ENCODE assay signal across 1 cellular context in genomic region chr2:74472086-74472944, GRCh38.
A peak's percentile ranks its signal among the peaks of the same experiment; 100 is the strongest.
TF ChIP-seq lines count a peak whose summit lies in the region.

MRPL53 (minus strand) TSS chr2:74472680; CDS start chr2:74472660, 20 bp downstream.

TF ChIP-seq in HepG2, 621 proteins besides CTCF, POLR2A, EP300 and RAD21 (continued from another document and continues in another):
- TF ChIP-seq SRSF4 (IDR thresholded peaks at IDR 0.05; ENCODE audit: low read depth, low read length, poor library complexity, severe bottlenecking): no peak
- no peak for TF ChIP-seq GRHL1 (CRISPR knock-in tag; conservative IDR thresholded peaks at IDR 0.05)
- peak; percentile 100 for TF ChIP-seq ZNF326 (CRISPR knock-in tag; IDR thresholded peaks at IDR 0.05; ENCODE audit: borderline replicate concordance)
- TF ChIP-seq TFDP1 (CRISPR knock-in tag; IDR thresholded peaks at IDR 0.05; ENCODE audit: borderline replicate concordance): peak; percentile 74; the same call in 1 of the 2 replicates
- TF ChIP-seq SMARCC2 (IDR thresholded peaks at IDR 0.05): no peak
- TF ChIP-seq KAT2B (IDR thresholded peaks at IDR 0.05; ENCODE audit: borderline replicate concordance, low read depth, low read length): no peak
- TF ChIP-seq TAF1 (CRISPR knock-in tag; IDR thresholded peaks at IDR 0.05): peak; percentile 83; the same call in 1 of the 2 replicates
- peak; percentile 93 for TF ChIP-seq ZHX2 (IDR thresholded peaks at IDR 0.05; ENCODE audit: low read depth)
- no peak for TF ChIP-seq ZHX2 (CRISPR knock-in tag; IDR thresholded peaks at IDR 0.05; ENCODE audit: borderline replicate concordance)
- TF ChIP-seq ESRRA (CRISPR knock-in tag; IDR thresholded peaks at IDR 0.05; ENCODE audit: low read depth): peak; percentile 67; the same call in 1 of the 2 replicates
- TF ChIP-seq KLF9 (CRISPR knock-in tag; IDR thresholded peaks at IDR 0.05; ENCODE audit: low read depth): no peak
- TF ChIP-seq MAFF (IDR thresholded peaks at IDR 0.05; ENCODE audit: low read depth, low read length): no peak
- TF ChIP-seq, protein P1, sequence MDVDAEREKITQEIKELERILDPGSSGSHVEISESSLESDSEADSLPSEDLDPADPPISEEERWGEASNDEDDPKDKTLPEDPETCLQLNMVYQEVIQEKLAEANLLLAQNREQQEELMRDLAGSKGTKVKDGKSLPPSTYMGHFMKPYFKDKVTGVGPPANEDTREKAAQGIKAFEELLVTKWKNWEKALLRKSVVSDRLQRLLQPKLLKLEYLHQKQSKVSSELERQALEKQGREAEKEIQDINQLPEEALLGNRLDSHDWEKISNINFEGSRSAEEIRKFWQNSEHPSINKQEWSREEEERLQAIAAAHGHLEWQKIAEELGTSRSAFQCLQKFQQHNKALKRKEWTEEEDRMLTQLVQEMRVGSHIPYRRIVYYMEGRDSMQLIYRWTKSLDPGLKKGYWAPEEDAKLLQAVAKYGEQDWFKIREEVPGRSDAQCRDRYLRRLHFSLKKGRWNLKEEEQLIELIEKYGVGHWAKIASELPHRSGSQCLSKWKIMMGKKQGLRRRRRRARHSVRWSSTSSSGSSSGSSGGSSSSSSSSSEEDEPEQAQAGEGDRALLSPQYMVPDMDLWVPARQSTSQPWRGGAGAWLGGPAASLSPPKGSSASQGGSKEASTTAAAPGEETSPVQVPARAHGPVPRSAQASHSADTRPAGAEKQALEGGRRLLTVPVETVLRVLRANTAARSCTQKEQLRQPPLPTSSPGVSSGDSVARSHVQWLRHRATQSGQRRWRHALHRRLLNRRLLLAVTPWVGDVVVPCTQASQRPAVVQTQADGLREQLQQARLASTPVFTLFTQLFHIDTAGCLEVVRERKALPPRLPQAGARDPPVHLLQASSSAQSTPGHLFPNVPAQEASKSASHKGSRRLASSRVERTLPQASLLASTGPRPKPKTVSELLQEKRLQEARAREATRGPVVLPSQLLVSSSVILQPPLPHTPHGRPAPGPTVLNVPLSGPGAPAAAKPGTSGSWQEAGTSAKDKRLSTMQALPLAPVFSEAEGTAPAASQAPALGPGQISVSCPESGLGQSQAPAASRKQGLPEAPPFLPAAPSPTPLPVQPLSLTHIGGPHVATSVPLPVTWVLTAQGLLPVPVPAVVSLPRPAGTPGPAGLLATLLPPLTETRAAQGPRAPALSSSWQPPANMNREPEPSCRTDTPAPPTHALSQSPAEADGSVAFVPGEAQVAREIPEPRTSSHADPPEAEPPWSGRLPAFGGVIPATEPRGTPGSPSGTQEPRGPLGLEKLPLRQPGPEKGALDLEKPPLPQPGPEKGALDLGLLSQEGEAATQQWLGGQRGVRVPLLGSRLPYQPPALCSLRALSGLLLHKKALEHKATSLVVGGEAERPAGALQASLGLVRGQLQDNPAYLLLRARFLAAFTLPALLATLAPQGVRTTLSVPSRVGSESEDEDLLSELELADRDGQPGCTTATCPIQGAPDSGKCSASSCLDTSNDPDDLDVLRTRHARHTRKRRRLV (CRISPR knock-in tag; IDR thresholded peaks at IDR 0.05): peak; percentile 69; the same call in 1 of the 2 replicates
- TF ChIP-seq HES4 (CRISPR knock-in tag; IDR thresholded peaks at IDR 0.05; ENCODE audit: borderline replicate concordance): no peak; the same call in none of the 2 replicates
- TF ChIP-seq ZNF597 (CRISPR knock-in tag; IDR thresholded peaks at IDR 0.05): no peak
- no peak; the same call in 1 of the 2 replicates for TF ChIP-seq HIC2 (CRISPR knock-in tag; IDR thresholded peaks at IDR 0.05; ENCODE audit: low read depth)
- TF ChIP-seq ZNF33B (CRISPR knock-in tag; IDR thresholded peaks at IDR 0.05): peak; percentile 85
- peak; percentile 90 for TF ChIP-seq ZBTB38 (CRISPR knock-in tag; IDR thresholded peaks at IDR 0.05)
- peak; percentile 84 for TF ChIP-seq SNAPC2 (CRISPR knock-in tag; IDR thresholded peaks at IDR 0.05)
- peak; percentile 90 for TF ChIP-seq ATF7-NPFF (CRISPR knock-in tag; IDR thresholded peaks at IDR 0.05; ENCODE audit: low read depth)
- peak; percentile 74 for TF ChIP-seq SKIL (CRISPR knock-in tag; IDR thresholded peaks at IDR 0.05; ENCODE audit: borderline replicate concordance)
- TF ChIP-seq NFE2L2 (IDR thresholded peaks at IDR 0.05; ENCODE audit: low read length): no peak
- TF ChIP-seq, protein P2, sequence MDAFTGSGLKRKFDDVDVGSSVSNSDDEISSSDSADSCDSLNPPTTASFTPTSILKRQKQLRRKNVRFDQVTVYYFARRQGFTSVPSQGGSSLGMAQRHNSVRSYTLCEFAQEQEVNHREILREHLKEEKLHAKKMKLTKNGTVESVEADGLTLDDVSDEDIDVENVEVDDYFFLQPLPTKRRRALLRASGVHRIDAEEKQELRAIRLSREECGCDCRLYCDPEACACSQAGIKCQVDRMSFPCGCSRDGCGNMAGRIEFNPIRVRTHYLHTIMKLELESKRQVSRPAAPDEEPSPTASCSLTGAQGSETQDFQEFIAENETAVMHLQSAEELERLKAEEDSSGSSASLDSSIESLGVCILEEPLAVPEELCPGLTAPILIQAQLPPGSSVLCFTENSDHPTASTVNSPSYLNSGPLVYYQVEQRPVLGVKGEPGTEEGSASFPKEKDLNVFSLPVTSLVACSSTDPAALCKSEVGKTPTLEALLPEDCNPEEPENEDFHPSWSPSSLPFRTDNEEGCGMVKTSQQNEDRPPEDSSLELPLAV (CRISPR knock-in tag; conservative IDR thresholded peaks at IDR 0.05; ENCODE audit: low read depth): no peak; the same call in 1 of the 2 replicates
- peak; percentile 96 for TF ChIP-seq STAT5B (CRISPR knock-in tag; IDR thresholded peaks at IDR 0.05)
- no peak; the same call in 1 of the 2 replicates for TF ChIP-seq ZNF782 (CRISPR knock-in tag; IDR thresholded peaks at IDR 0.05; ENCODE audit: borderline replicate concordance)
- TF ChIP-seq GABPA (IDR thresholded peaks at IDR 0.05; ENCODE audit: low read depth, low read length): peak; percentile 98
- peak; percentile 100 for TF ChIP-seq GABPA (CRISPR knock-in tag; IDR thresholded peaks at IDR 0.05; ENCODE audit: low read depth)
- TF ChIP-seq, protein P3, sequence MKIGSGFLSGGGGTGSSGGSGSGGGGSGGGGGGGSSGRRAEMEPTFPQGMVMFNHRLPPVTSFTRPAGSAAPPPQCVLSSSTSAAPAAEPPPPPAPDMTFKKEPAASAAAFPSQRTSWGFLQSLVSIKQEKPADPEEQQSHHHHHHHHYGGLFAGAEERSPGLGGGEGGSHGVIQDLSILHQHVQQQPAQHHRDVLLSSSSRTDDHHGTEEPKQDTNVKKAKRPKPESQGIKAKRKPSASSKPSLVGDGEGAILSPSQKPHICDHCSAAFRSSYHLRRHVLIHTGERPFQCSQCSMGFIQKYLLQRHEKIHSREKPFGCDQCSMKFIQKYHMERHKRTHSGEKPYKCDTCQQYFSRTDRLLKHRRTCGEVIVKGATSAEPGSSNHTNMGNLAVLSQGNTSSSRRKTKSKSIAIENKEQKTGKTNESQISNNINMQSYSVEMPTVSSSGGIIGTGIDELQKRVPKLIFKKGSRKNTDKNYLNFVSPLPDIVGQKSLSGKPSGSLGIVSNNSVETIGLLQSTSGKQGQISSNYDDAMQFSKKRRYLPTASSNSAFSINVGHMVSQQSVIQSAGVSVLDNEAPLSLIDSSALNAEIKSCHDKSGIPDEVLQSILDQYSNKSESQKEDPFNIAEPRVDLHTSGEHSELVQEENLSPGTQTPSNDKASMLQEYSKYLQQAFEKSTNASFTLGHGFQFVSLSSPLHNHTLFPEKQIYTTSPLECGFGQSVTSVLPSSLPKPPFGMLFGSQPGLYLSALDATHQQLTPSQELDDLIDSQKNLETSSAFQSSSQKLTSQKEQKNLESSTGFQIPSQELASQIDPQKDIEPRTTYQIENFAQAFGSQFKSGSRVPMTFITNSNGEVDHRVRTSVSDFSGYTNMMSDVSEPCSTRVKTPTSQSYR (CRISPR knock-in tag; IDR thresholded peaks at IDR 0.05; ENCODE audit: borderline replicate concordance): no peak; the same call in 1 of the 2 replicates
- TF ChIP-seq SSRP1 (CRISPR knock-in tag; IDR thresholded peaks at IDR 0.05): peak; percentile 99
- 0 out of 2 replicates have a peak, but pooled peaks have one; percentile 52 for TF ChIP-seq SATB2 (CRISPR knock-in tag; IDR thresholded peaks at IDR 0.05)
